ENCODE assay signal across 25 cellular contexts in genomic region chr12:32462908-32463307, GRCh38.
A peak's percentile ranks its signal among the peaks of the same experiment; 100 is the strongest.
DNase-seq lines count a peak whose midpoint lies in the region; ATAC-seq and TF ChIP-seq lines count a peak whose summit lies in the region.
"Had no signal": no experiment of that assay in that cellular context is flagged by ENCODE, and none has a peak within 500 bp of the region (broad histone marks: within the 10 kb centered on the region; RNA-seq: fewer than 3 reads in every experiment).

No MANE protein-coding gene starts in this region.

- H3K9me3 Mint-ChIP-seq in activated naive CD4-positive, alpha-beta T cell treated with anti-CD3 and anti-CD28 coated beads, Interleukin-2, amount 10 ng/mL, durations not matched to agents 7 days and 5 days: no peaks in the 10 kb centered on the region
- peaks cover 8% of the 10 kb centered on the region for H3K9me3 Mint-ChIP-seq in endodermal cell
- H3K9me3 Mint-ChIP-seq: CD4-positive, alpha-beta memory T cell; HFFc6 had no signal

- no peaks in the 10 kb centered on the region for H3K9me3 ChIP-seq in HUES64 (ENCODE audit: insufficient read depth, low read depth, low read length)
- H3K9me3 ChIP-seq in endodermal cell (ENCODE audit: control insufficient read depth, low read length): peaks cover 6% of the 10 kb centered on the region
- no peaks in the 10 kb centered on the region for H3K9me3 ChIP-seq in upper lobe of right lung
- H3K9me3 ChIP-seq in prostate gland: no peaks in the 10 kb centered on the region
- H3K9me3 ChIP-seq: Peyer's patch, SJCRH30 had no signal

- H3K4me1 Mint-ChIP-seq in activated naive CD4-positive, alpha-beta T cell treated with anti-CD3 and anti-CD28 coated beads, Interleukin-2, amount 10 ng/mL, durations not matched to agents 7 days and 5 days: no peaks in the 10 kb centered on the region
- H3K4me1 Mint-ChIP-seq in endodermal cell: peaks cover 25% of the 10 kb centered on the region
- H3K4me1 Mint-ChIP-seq: CD4-positive, alpha-beta memory T cell had no signal

- no peak for DNase-seq in activated naive CD4-positive, alpha-beta T cell treated with anti-CD3 and anti-CD28 coated beads, Interleukin-2, amount 10 ng/mL, durations not matched to agents 7 days and 5 days
- DNase-seq in activated naive CD4-positive, alpha-beta T cell (lab: John Stamatoyannopoulos, UW): no peak
- DNase-seq in endodermal cell: peak; percentile 20
- DNase-seq in upper lobe of right lung: no peak
- DNase-seq in amygdala (lab: John Stamatoyannopoulos, UW): no peak
- no peak for DNase-seq in GM19240 (ENCODE audit: insufficient read length, low spot score)
- DNase-seq in prostate gland (ENCODE audit: low spot score): no peak
- DNase-seq: 8988T; CD4-positive, alpha-beta memory T cell; DMS153; GDM1; HFFc6; KBM-7; NCI-H1105 treated with DMSO at 0.1 percent for 48 hours; NCI-H1694; NCI-H2081 treated with DMSO at 0.1 percent for 48 hours; NCI-H2227 treated with DMSO at 0.1 percent for 48 hours; NCI-H524; NCI-H774; NK-92 treated with Interleukin-12 subunit alpha and Interleukin-12 subunit beta, amount 100 ng/mL, for 24 hours; SJCRH30; T-helper 1 cell had no signal

- CTCF ChIA-PET in activated naive CD4-positive, alpha-beta T cell treated with anti-CD3 and anti-CD28 coated beads, Interleukin-2, amount 10 ng/mL, durations not matched to agents 7 days and 5 days (lab: Charles Lee): interaction anchor here (1.2 to 1.5 kb wide), 3 partner anchors 12 to 293 kb away, joined by 3 to 4 read pairs (median 3); partner anchors contain the start of gene YARS2

- H3K36me3 ChIP-seq in HUES64 (ENCODE audit: insufficient read depth, low read length) (peaks cover 21% of the 10 kb centered on the region), endodermal cell (ENCODE audit: control insufficient read depth, insufficient read depth, low read length) (peaks cover 45% of the 10 kb centered on the region), upper lobe of right lung (no peaks in the 10 kb centered on the region), prostate gland (no peaks in the 10 kb centered on the region)
- H3K36me3 ChIP-seq: BLaER1 treated with 17β-estradiol and CSF1 and Interleukin-3, amounts not matched to agents 10 nM and 100 nM; Peyer's patch; SJCRH30 had no signal

- H3K4me3 ChIP-seq in HUES64 (ENCODE audit: low read length) (no peak overlapping the region), endodermal cell (ENCODE audit: low read length) (no peak overlapping the region), upper lobe of right lung (no peak overlapping the region), prostate gland (no peak overlapping the region)
- H3K4me3 ChIP-seq: BLaER1 treated with 17β-estradiol and CSF1 and Interleukin-3, amounts not matched to agents 10 nM and 100 nM; Peyer's patch; SJCRH30 had no signal

- intact Hi-C loops in upper lobe of right lung (cut with DNase I): no loop called here
- intact Hi-C loops in prostate gland (cut with DNase I): no loop called here

- H3K27me3 Mint-ChIP-seq in activated naive CD4-positive, alpha-beta T cell treated with anti-CD3 and anti-CD28 coated beads, Interleukin-2, amount 10 ng/mL, durations not matched to agents 7 days and 5 days: no peaks in the 10 kb centered on the region
- no peaks in the 10 kb centered on the region for H3K27me3 Mint-ChIP-seq in endodermal cell (ENCODE audit: insufficient read depth)
- H3K27me3 Mint-ChIP-seq: CD4-positive, alpha-beta memory T cell had no signal

- H3K27ac ChIP-seq in HUES64 (ENCODE audit: low read depth, low read length) (peak overlapping the region; percentile 35), endodermal cell (ENCODE audit: low read depth, low read length) (no peak overlapping the region), upper lobe of right lung (no peak overlapping the region), prostate gland (no peak overlapping the region)
- H3K27ac ChIP-seq: BLaER1 treated with 17β-estradiol and CSF1 and Interleukin-3, amounts not matched to agents 10 nM and 100 nM; Peyer's patch; SJCRH30 had no signal

- no peak for TF ChIP-seq POLR2A in prostate gland (IDR thresholded peaks at IDR 0.05)

- TF ChIP-seq CTCF in endodermal cell (conservative IDR thresholded peaks at IDR 0.05): no peak
- TF ChIP-seq CTCF in upper lobe of right lung (IDR thresholded peaks at IDR 0.05): no peak
- TF ChIP-seq CTCF in prostate gland (IDR thresholded peaks at IDR 0.05): no peak

- 100% methylated on average over 2 of the region's 2 CpGs for WGBS in HUES64
- WGBS in endodermal cell (ENCODE audit: insufficient coverage in 1 of 2, insufficient read length in 1 of 2), 2 experiments: 100% methylated on average over 2 of the region's 2 CpGs; no CpG with 5 or more reads in 1 of the 2 experiments
- 100% methylated on average over 2 of the region's 2 CpGs for WGBS in prostate gland

- H3K4me3 Mint-ChIP-seq in activated naive CD4-positive, alpha-beta T cell treated with anti-CD3 and anti-CD28 coated beads, Interleukin-2, amount 10 ng/mL, durations not matched to agents 7 days and 5 days: no peak overlapping the region
- H3K4me3 Mint-ChIP-seq in endodermal cell: no peak overlapping the region
- H3K4me3 Mint-ChIP-seq: CD4-positive, alpha-beta memory T cell; HFFc6 had no signal

- no peaks in the 10 kb centered on the region for H3K36me3 Mint-ChIP-seq in activated naive CD4-positive, alpha-beta T cell treated with anti-CD3 and anti-CD28 coated beads, Interleukin-2, amount 10 ng/mL, durations not matched to agents 7 days and 5 days
- H3K36me3 Mint-ChIP-seq in endodermal cell (ENCODE audit: low read depth): peaks cover 77% of the 10 kb centered on the region
- H3K36me3 Mint-ChIP-seq: CD4-positive, alpha-beta memory T cell had no signal

- H3K9ac ChIP-seq in HUES64 (ENCODE audit: low read depth, low read length) (0 out of 2 replicates have a peak overlapping the region, but pooled peaks have one; percentile 3), endodermal cell (ENCODE audit: extremely low read depth, low read length, poor library complexity, severe bottlenecking) (no peak overlapping the region)
- H3K9ac ChIP-seq: BLaER1 treated with 17β-estradiol and CSF1 and Interleukin-3, amounts not matched to agents 10 nM and 100 nM had no signal

- peak; percentile 25 for ATAC-seq in upper lobe of right lung

- H3K4me1 ChIP-seq in HUES64 (ENCODE audit: insufficient read depth, low read length) (peaks cover 22% of the 10 kb centered on the region), endodermal cell (ENCODE audit: control insufficient read depth, insufficient read depth, low read length) (no peaks in the 10 kb centered on the region), upper lobe of right lung (no peaks in the 10 kb centered on the region), prostate gland (replicated peaks) (peaks cover 2% of the 10 kb centered on the region)

- H3K27me3 ChIP-seq in HUES64 (ENCODE audit: insufficient read depth, low read length) (no peaks in the 10 kb centered on the region), endodermal cell (ENCODE audit: control insufficient read depth, insufficient read depth, low read length, poor library complexity, severe bottlenecking) (no peaks in the 10 kb centered on the region), upper lobe of right lung (no peaks in the 10 kb centered on the region), prostate gland (replicated peaks; ENCODE audit: insufficient read depth) (no peaks in the 10 kb centered on the region)
- H3K27me3 ChIP-seq: BLaER1 treated with 17β-estradiol and CSF1 and Interleukin-3, amounts not matched to agents 10 nM and 100 nM; Peyer's patch; SJCRH30 had no signal

- H3K27ac Mint-ChIP-seq in activated naive CD4-positive, alpha-beta T cell treated with anti-CD3 and anti-CD28 coated beads, Interleukin-2, amount 10 ng/mL, durations not matched to agents 7 days and 5 days: peak overlapping the region; percentile 28
- peak overlapping the region; percentile 67 for H3K27ac Mint-ChIP-seq in endodermal cell
- H3K27ac Mint-ChIP-seq: CD4-positive, alpha-beta memory T cell; HFFc6 had no signal
